In genomic region chr3:59115355-59116136, GRCh38 we compare ENCODE assay signal across 16 cellular contexts.
A peak's percentile ranks its signal among the peaks of the same experiment; 100 is the strongest.
DNase-seq lines count a peak whose midpoint lies in the region; TF ChIP-seq lines count a peak whose summit lies in the region.
"Had no signal": no experiment of that assay in that cellular context is flagged by ENCODE, and none has a peak within 500 bp of the region (broad histone marks: within the 10 kb centered on the region; RNA-seq: fewer than 3 reads in every experiment).

No MANE protein-coding gene starts in this region.

- H3K9me2 ChIP-seq in MM.1S (replicated peaks; ENCODE audit: insufficient read depth, low read length), result no peaks in the 10 kb centered on the region

- peak overlapping the region; percentile 23; the same call in 1 of the 2 replicates for H3K4me2 ChIP-seq in MM.1S (ENCODE audit: low read depth, low read length)

- H3K36me3 ChIP-seq in MM.1S (replicated peaks; ENCODE audit: insufficient read depth, low read length) (no peaks in the 10 kb centered on the region), neuron (ENCODE audit: insufficient read depth, low read length) (no peaks in the 10 kb centered on the region), Peyer's patch (no peaks in the 10 kb centered on the region)
- H3K36me3 ChIP-seq: upper lobe of right lung had no signal

- no peak for TF ChIP-seq POLR2A in Peyer's patch (IDR thresholded peaks at IDR 0.05)

- no peaks in the 10 kb centered on the region for H4K20me1 ChIP-seq in MM.1S (ENCODE audit: insufficient read depth, low read length)

- H3K4me1 ChIP-seq in MM.1S (ENCODE audit: low read length) (no peaks in the 10 kb centered on the region), neuron (ENCODE audit: insufficient read depth, low read length) (no peaks in the 10 kb centered on the region), Peyer's patch (no peaks in the 10 kb centered on the region)
- H3K4me1 ChIP-seq: upper lobe of right lung had no signal

- no peak overlapping the region for H3K9ac ChIP-seq in MM.1S (ENCODE audit: low read length)

- H3K79me2 ChIP-seq in MM.1S (ENCODE audit: low read length), result no peaks in the 10 kb centered on the region

- DNase-seq in GM03348 (ENCODE audit: low spot score) (peak; percentile 37), MM.1S (no peak), epithelial cell of esophagus (ENCODE audit: low read depth) (peak; percentile 62), AML-193 (lab: John Stamatoyannopoulos, UW) (no peak), Peyer's patch (no peak)
- no peak for DNase-seq in stimulated activated CD4-positive, alpha-beta T cell treated with anti-CD3 and anti-CD28 coated beads, Interleukin-4, amount 100 ng/mL, for 24 hours
- no peak for DNase-seq in stimulated activated CD4-positive, alpha-beta T cell treated with anti-CD3 and anti-CD28 coated beads, Interleukin-1b, Interleukin-23, amount 100 ng/mL, for 48 hours
- DNase-seq: activated CD4-positive, alpha-beta memory T cell treated with anti-CD3 and anti-CD28 coated beads for 36 hours; aorta; CD4-positive, alpha-beta T cell; HCEC 1CT; KG1; NCI-H187 treated with DMSO at 0.1 percent for 48 hours; NCI-H526 treated with DMSO at 0.1 percent for 48 hours; upper lobe of right lung had no signal

- H3K4me3 ChIP-seq in MM.1S (ENCODE audit: low read length), result peak overlapping the region; percentile 27; the same call in 1 of the 2 replicates
- no peak overlapping the region for H3K4me3 ChIP-seq in epithelial cell of esophagus (ENCODE audit: low read length)
- H3K4me3 ChIP-seq in neuron (ENCODE audit: low read length), result no peak overlapping the region
- H3K4me3 ChIP-seq in Peyer's patch, result no peak overlapping the region
- H3K4me3 ChIP-seq: upper lobe of right lung had no signal

- H2AFZ ChIP-seq in MM.1S (ENCODE audit: low read length), result peak overlapping the region; percentile 3; the same call in 1 of the 2 replicates
- peak overlapping the region; percentile 77 for H2AFZ ChIP-seq in neuron (ENCODE audit: low read depth, low read length)

- H3F3A ChIP-seq in MM.1S (ENCODE audit: insufficient read depth, low read length), result no peaks in the 10 kb centered on the region

- no peaks in the 10 kb centered on the region for H3K9me3 ChIP-seq in MM.1S (replicated peaks; ENCODE audit: insufficient read depth, low read length)
- H3K9me3 ChIP-seq in neuron (ENCODE audit: low read length), result no peaks in the 10 kb centered on the region
- H3K9me3 ChIP-seq in Peyer's patch, result no peaks in the 10 kb centered on the region
- H3K9me3 ChIP-seq: upper lobe of right lung had no signal

- H3K27me3 ChIP-seq in MM.1S (replicated peaks; ENCODE audit: insufficient read depth, low read length), result no peaks in the 10 kb centered on the region
- no peaks in the 10 kb centered on the region for H3K27me3 ChIP-seq in neuron (ENCODE audit: insufficient read depth, low read length)
- H3K27me3 ChIP-seq in Peyer's patch, result no peaks in the 10 kb centered on the region
- H3K27me3 ChIP-seq: upper lobe of right lung had no signal

- H3K27ac ChIP-seq in MM.1S (ENCODE audit: low read length), result no peak overlapping the region
- H3K27ac ChIP-seq in Peyer's patch, result no peak overlapping the region
- H3K27ac ChIP-seq: upper lobe of right lung had no signal

- TF ChIP-seq CTCF in MM.1S (IDR thresholded peaks at IDR 0.05; ENCODE audit: low read length) (no peak), epithelial cell of esophagus (IDR thresholded peaks at IDR 0.05; ENCODE audit: insufficient read depth, low read depth, low read length, missing control alignments) (no peak), Peyer's patch (IDR thresholded peaks at IDR 0.05) (no peak)

Comparison
In these comparisons a context has a peak if more than half of its experiments do, and no peak if none do; other contexts are left out.
1. DNase-seq: peak in GM03348 (single experiment) and epithelial cell of esophagus (single experiment); none in MM.1S (single experiment), stimulated activated CD4-positive, alpha-beta T cell treated with anti-CD3 and anti-CD28 coated beads, Interleukin-4, amount 100 ng/mL, for 24 hours (single experiment), AML-193 (0 of 2), stimulated activated CD4-positive, alpha-beta T cell treated with anti-CD3 and anti-CD28 coated beads, Interleukin-1b, Interleukin-23, amount 100 ng/mL, for 48 hours (single experiment) and Peyer's patch (0 of 3).